In genomic region chr22:43090130-43090789, GRCh38 we compare ENCODE assay signal across 8 cellular contexts. TPM values are rescaled to one million over a fixed set of nuclear protein-coding genes. Genes with fewer than 3 reads are reported as not detected.
DNase-seq lines count a peak whose midpoint lies in the region; ATAC-seq and TF ChIP-seq lines count a peak whose summit lies in the region.

No MANE protein-coding gene starts in this region.

- H3K79me2 ChIP-seq in OCI-LY1 (ENCODE audit: insufficient read depth, low read length) (no peaks in the 10 kb centered on the region), osteoblast (ENCODE audit: insufficient read depth, low read length) (peaks cover 5% of the 10 kb centered on the region)

- peak overlapping the region; percentile 27 for H3K4me3 Mint-ChIP-seq in Caco-2 (ENCODE audit: unreplicated experiment)
- H3K4me3 Mint-ChIP-seq in activated T-cell treated with anti-CD3 and anti-CD28 coated beads, Interleukin-2, amount 50 U/mL, for 72 hours = peak overlapping the region; percentile 53 to 86

- no peaks in the 10 kb centered on the region for H4K20me1 ChIP-seq in OCI-LY1 (ENCODE audit: insufficient read depth, low read length)
- no peaks in the 10 kb centered on the region for H4K20me1 ChIP-seq in osteoblast (ENCODE audit: insufficient read depth, low read length)

- H3K4me1 Mint-ChIP-seq in Caco-2 (ENCODE audit: low read depth, unreplicated experiment) = peaks cover 8% of the 10 kb centered on the region
- peaks cover 19% of the 10 kb centered on the region for H3K4me1 Mint-ChIP-seq in activated T-cell treated with anti-CD3 and anti-CD28 coated beads, Interleukin-2, amount 50 U/mL, for 72 hours (ENCODE audit: low read depth)

- CTCF ChIA-PET in Caco-2 (lab: Charles Lee) = interaction anchor here (0.6 to 1.1 kb wide), 7 partner anchors 21 to 292 kb away, joined by 3 to 7 read pairs (median 4); partner anchors contain the start of gene BIK

- H3K4me1 ChIP-seq in Caco-2 = no peaks in the 10 kb centered on the region
- H3K4me1 ChIP-seq in OCI-LY1 (ENCODE audit: insufficient read depth, low read length, severe bottlenecking) = peaks cover 24% of the 10 kb centered on the region
- H3K4me1 ChIP-seq in osteoblast (ENCODE audit: insufficient read depth, low read length) = no peaks in the 10 kb centered on the region

- no peaks in the 10 kb centered on the region for H3K27me3 Mint-ChIP-seq in Caco-2 (ENCODE audit: insufficient read depth, unreplicated experiment)
- H3K27me3 Mint-ChIP-seq in activated T-cell treated with anti-CD3 and anti-CD28 coated beads, Interleukin-2, amount 50 U/mL, for 72 hours (ENCODE audit: low read depth) = no peaks in the 10 kb centered on the region

- peak; percentile 27 to 30 for ATAC-seq in activated T-cell treated with anti-CD3 and anti-CD28 coated beads, Interleukin-2, amount 50 U/mL, for 72 hours (replicated peaks in 1 of 2)
- ATAC-seq in HG03045 (IDR thresholded peaks at IDR 0.05; ENCODE audit: unreplicated experiment) (no peak), HG02852 (IDR thresholded peaks at IDR 0.05; ENCODE audit: unreplicated experiment) (no peak)

- no peaks in the 10 kb centered on the region for H3K27me3 ChIP-seq in Caco-2 (replicated peaks; ENCODE audit: control insufficient read depth, insufficient read depth, low read length)
- H3K27me3 ChIP-seq in OCI-LY1 (ENCODE audit: insufficient read depth, low read length) = no peaks in the 10 kb centered on the region
- H3K27me3 ChIP-seq in osteoblast (ENCODE audit: insufficient read depth, low read length) = peaks cover 3% of the 10 kb centered on the region

- H3K9me2 ChIP-seq in OCI-LY1 (ENCODE audit: low read depth, low read length) = no peaks in the 10 kb centered on the region

- H3K9ac ChIP-seq in OCI-LY1 (ENCODE audit: low read length) = no peak overlapping the region

- H3K4me2 ChIP-seq in OCI-LY1 (ENCODE audit: low read length) (peak overlapping the region; percentile 35; the same call in 1 of the 2 replicates), osteoblast (ENCODE audit: insufficient read depth, low read length) (no peak overlapping the region)

- H3K36me3 ChIP-seq in Caco-2 (ENCODE audit: control insufficient read depth, insufficient read depth, low read length) (no peaks in the 10 kb centered on the region), OCI-LY1 (ENCODE audit: insufficient read depth, low read length) (peaks cover 4% of the 10 kb centered on the region; the same call in 1 of the 2 replicates), osteoblast (ENCODE audit: insufficient read depth, low read length) (peaks cover 4% of the 10 kb centered on the region)

- TF ChIP-seq CTCF in Caco-2 (IDR thresholded peaks at IDR 0.05; ENCODE audit: insufficient read depth in 1 of 2, low read depth in 1 of 2, low read length in 1 of 2, severe bottlenecking in 1 of 2, unreplicated experiment in 1 of 2) = peak in 1 of 2 experiments; percentile 57
- TF ChIP-seq CTCF in OCI-LY1 (IDR thresholded peaks at IDR 0.05; ENCODE audit: low read length) = peak; percentile 62
- TF ChIP-seq CTCF in fibroblast of villous mesenchyme (IDR thresholded peaks at IDR 0.05; ENCODE audit: insufficient read depth, low read depth, low read length) = peak; percentile 60
- peak; percentile 74 for TF ChIP-seq CTCF in osteoblast (IDR thresholded peaks at IDR 0.05; ENCODE audit: extremely low read depth, low read depth, low read length)

- POLR2A ChIA-PET in Caco-2 (lab: Charles Lee) = interaction anchor here (1.0 to 1.1 kb wide), 3 partner anchors 79 to 234 kb away, joined by 3 to 4 read pairs (median 3); partner anchors contain the start of gene ARFGAP3

- intact Hi-C loops in Caco-2 (cut with micrococcal nuclease; ENCODE audit: unreplicated experiment) = loop anchor here (1.0 to 5.0 kb wide), 2 partner anchors 73 to 310 kb away; partner anchors contain the start of gene PACSIN2

- H3F3A ChIP-seq in OCI-LY1 (ENCODE audit: insufficient read depth, low read length) = 0 out of 2 replicates have a peak, but pooled peaks cover 3% of the 10 kb centered on the region

- peaks cover 3% of the 10 kb centered on the region for H3K9me3 Mint-ChIP-seq in Caco-2 (ENCODE audit: unreplicated experiment)
- H3K9me3 Mint-ChIP-seq in activated T-cell treated with anti-CD3 and anti-CD28 coated beads, Interleukin-2, amount 50 U/mL, for 72 hours = no peaks in the 10 kb centered on the region

- no peak overlapping the region for H3K4me3 ChIP-seq in Caco-2 (ENCODE audit: low read depth, low read length)
- H3K4me3 ChIP-seq in OCI-LY1 (ENCODE audit: low read depth, low read length, poor library complexity, severe bottlenecking) = peak overlapping the region; percentile 69
- H3K4me3 ChIP-seq in fibroblast of villous mesenchyme (ENCODE audit: low read depth, low read length) = no peak overlapping the region
- no peak overlapping the region for H3K4me3 ChIP-seq in osteoblast (ENCODE audit: insufficient read depth, low read length)

- peak; percentile 67 to 68 for DNase-seq in Caco-2
- peak; percentile 51 for DNase-seq in HS-27A (ENCODE audit: low read depth)
- DNase-seq in activated T-cell treated with anti-CD3 and anti-CD28 coated beads, Interleukin-2, amount 50 U/mL, for 72 hours = peak; percentile 61 to 62
- peak; percentile 90 for DNase-seq in fibroblast of villous mesenchyme (ENCODE audit: low read depth)
- DNase-seq in osteoblast (ENCODE audit: insufficient read length, low spot score, missing footprints) = peak; percentile 97

- no peak overlapping the region for H3K27ac Mint-ChIP-seq in Caco-2 (ENCODE audit: unreplicated experiment)
- H3K27ac Mint-ChIP-seq in activated T-cell treated with anti-CD3 and anti-CD28 coated beads, Interleukin-2, amount 50 U/mL, for 72 hours = no peak overlapping the region

- H2AFZ ChIP-seq in OCI-LY1 (ENCODE audit: low read length) = no peak overlapping the region
- no peak overlapping the region for H2AFZ ChIP-seq in osteoblast (ENCODE audit: low read length)

- H3K27ac ChIP-seq in OCI-LY1 (ENCODE audit: low read depth, low read length, poor library complexity, severe bottlenecking) = no peak overlapping the region
- H3K27ac ChIP-seq in osteoblast (ENCODE audit: low read depth, low read length) = no peak overlapping the region

- H3K36me3 Mint-ChIP-seq in Caco-2 (ENCODE audit: insufficient read depth, unreplicated experiment) = peaks cover under 1% of the 10 kb centered on the region
- H3K36me3 Mint-ChIP-seq in activated T-cell treated with anti-CD3 and anti-CD28 coated beads, Interleukin-2, amount 50 U/mL, for 72 hours (ENCODE audit: insufficient read depth in 2 of 2) = peaks cover 2% of the 10 kb centered on the region in 2 donors

- H3K9me3 ChIP-seq in Caco-2 = no peaks in the 10 kb centered on the region
- H3K9me3 ChIP-seq in OCI-LY1 (ENCODE audit: low read length) = peaks cover 2% of the 10 kb centered on the region; the same call in 1 of the 2 replicates
- H3K9me3 ChIP-seq in osteoblast (ENCODE audit: low read depth, low read length) = no peaks in the 10 kb centered on the region

- BruUV-seq in Caco-2 (replicated peaks; lab: Mats Ljungman, UMichigan) = TSS peak; percentile 52

RNA-seq across cellular contexts. Expression of gene TTLL1, which starts 1.1 kb away (rescaled TPM):
- 4.1 and 4.4 TPM in 2 replicates for total RNA-seq in Caco-2 (2022)
- 10 to 100 TPM; 11.0 to 11.7 TPM for total RNA-seq in activated T-cell treated with anti-CD3 and anti-CD28 coated beads, Interleukin-2, amount 50 U/mL, for 72 hours
- total RNA-seq in fibroblast of villous mesenchyme = 8.2 and 11.0 TPM in 2 replicates
- 15.9 and 20.0 TPM in 2 replicates for total RNA-seq in osteoblast

RNA-seq across cellular contexts. Expression of gene BIK, which starts 20.3 kb away (rescaled TPM):
- total RNA-seq in Caco-2 (2022) = 13.3 and 17.6 TPM in 2 replicates
- total RNA-seq in activated T-cell treated with anti-CD3 and anti-CD28 coated beads, Interleukin-2, amount 50 U/mL, for 72 hours = 1 to 10 TPM; 3.2 to 5.0 TPM
- total RNA-seq in fibroblast of villous mesenchyme = 0.86 TPM in 1 of 2 replicates, not detected in the other
- not detected in 2 replicates for total RNA-seq in osteoblast

RNA-seq across cellular contexts. Expression of gene MCAT, which starts 52.9 kb away (rescaled TPM):
- total RNA-seq in Caco-2 (2022) (23.5 and 23.8 TPM in 2 replicates), fibroblast of villous mesenchyme (13.8 and 14.8 TPM in 2 replicates), osteoblast (12.7 and 21.4 TPM in 2 replicates)
- 1 to 10 TPM; 6.7 to 9.7 TPM for total RNA-seq in activated T-cell treated with anti-CD3 and anti-CD28 coated beads, Interleukin-2, amount 50 U/mL, for 72 hours

Comparison
In these comparisons a context has a peak if more than half of its experiments do, and no peak if none do; other contexts are left out.
1. ATAC-seq: peak in activated T-cell treated with anti-CD3 and anti-CD28 coated beads, Interleukin-2, amount 50 U/mL, for 72 hours (2 of 2); none in HG03045 (single experiment) and HG02852 (single experiment).
2. Peak in every context shown above with its lines, with median percentiles within 50 percentile points of each other: DNase-seq.